In genomic region chr5:72811849-72812248, GRCh38 we compare ENCODE assay signal across 36 cellular contexts.
"Had no signal": no experiment of that assay in that cellular context is flagged by ENCODE, and none has a peak within 500 bp of the region (broad histone marks: within the 10 kb centered on the region; RNA-seq: fewer than 3 reads in every experiment).

No MANE protein-coding gene starts in this region.

- H3K27ac Mint-ChIP-seq: activated naive CD4-positive, alpha-beta T cell treated with anti-CD3 and anti-CD28 coated beads for 36 hours; activated naive CD4-positive, alpha-beta T cell treated with anti-CD3 and anti-CD28 coated beads, Interleukin-2, amount 10 ng/mL, durations not matched to agents 7 days and 5 days; activated naive CD4-positive, alpha-beta T cell treated with anti-CD3 and anti-CD28 coated beads, Interleukin-2, amount 50 U/mL, for 24 hours; activated naive CD4-positive, alpha-beta T cell treated with anti-CD3 and anti-CD28 coated beads, Interleukin-2, amount 50 U/mL, for 72 hours; activated naive CD8-positive, alpha-beta T cell; activated naive CD8-positive, alpha-beta T cell treated with anti-CD3 and anti-CD28 coated beads for 36 hours; activated naive CD8-positive, alpha-beta T cell treated with anti-CD3 and anti-CD28 coated beads, Interleukin-2, amount 10 ng/mL, durations not matched to agents 7 days and 5 days; activated naive CD8-positive, alpha-beta T cell treated with anti-CD3 and anti-CD28 coated beads, Interleukin-2, amount 50 U/mL, for 24 hours; activated T-cell treated with anti-CD3 and anti-CD28 coated beads, Interleukin-2, amount 50 U/mL, for 24 hours; activated T-cell treated with anti-CD3 and anti-CD28 coated beads, Interleukin-2, amount 50 U/mL, for 72 hours; activated T-helper 1 cell treated with anti-CD3 and anti-CD28 coated beads, Interleukin-12 subunit alpha, Interleukin-12 subunit beta, Interleukin-2, Interleukin-4 antibody, amounts not matched to agents 30 ng/mL and 10 ng/mL and 1 ng/mL, durations not matched to agents 14 hours and 24 hours and 36 hours; activated T-helper 17 cell treated with anti-CD3 and anti-CD28 coated beads, Interleukin-2, amount 50 U/mL, for 72 hours; activated T-helper 2 cell treated with anti-CD3 and anti-CD28 coated beads, Interferon-gamma antibody, Interleukin-2, Interleukin-4, amounts not matched to agents 10 μg/mL and 5 μg/mL and 100 μg/mL, durations not matched to agents 14 hours and 24 hours and 36 hours; brain had no signal

- H3K36me3 ChIP-seq: adrenal gland, ascending aorta, brain microvascular endothelial cell, breast epithelium, cardiac muscle cell had no signal

- H3K27ac ChIP-seq: adrenal gland, ascending aorta, body of pancreas, brain microvascular endothelial cell, breast epithelium, cardiac muscle cell had no signal

- H3K36me3 Mint-ChIP-seq: activated naive CD4-positive, alpha-beta T cell treated with anti-CD3 and anti-CD28 coated beads, Interleukin-2, amount 10 ng/mL, durations not matched to agents 7 days and 5 days; activated naive CD4-positive, alpha-beta T cell treated with anti-CD3 and anti-CD28 coated beads, Interleukin-2, amount 50 U/mL, for 24 hours; activated naive CD8-positive, alpha-beta T cell; activated naive CD8-positive, alpha-beta T cell treated with anti-CD3 and anti-CD28 coated beads for 36 hours; activated naive CD8-positive, alpha-beta T cell treated with anti-CD3 and anti-CD28 coated beads, Interleukin-2, amount 10 ng/mL, durations not matched to agents 7 days and 5 days had no signal

- H3K27me3 ChIP-seq: adrenal gland, ascending aorta, body of pancreas, brain microvascular endothelial cell, breast epithelium, cardiac muscle cell had no signal

- DNase-seq: activated effector memory CD4-positive, alpha-beta T cell treated with anti-CD3 and anti-CD28 coated beads, Interleukin-2, amount 50 U/mL, for 16 hours; activated effector memory CD4-positive, alpha-beta T cell treated with Interleukin-2 at 50 U/mL for 16 hours; activated gamma-delta T cell; activated gamma-delta T cell treated with Interleukin-2 at 50 U/mL for 16 hours; activated naive CD4-positive, alpha-beta T cell; activated naive CD4-positive, alpha-beta T cell treated with anti-CD3 and anti-CD28 coated beads for 36 hours; activated naive CD4-positive, alpha-beta T cell treated with anti-CD3 and anti-CD28 coated beads, Interleukin-2, amount 10 ng/mL, durations not matched to agents 7 days and 5 days; activated naive CD4-positive, alpha-beta T cell treated with anti-CD3 and anti-CD28 coated beads, Interleukin-2, amount 50 U/mL, for 16 hours; activated naive CD4-positive, alpha-beta T cell treated with Interleukin-2 at 50 U/mL for 16 hours; activated naive CD8-positive, alpha-beta T cell treated with anti-CD3 and anti-CD28 coated beads for 36 hours; activated naive CD8-positive, alpha-beta T cell treated with anti-CD3 and anti-CD28 coated beads, Interleukin-2, amount 10 ng/mL, durations not matched to agents 7 days and 5 days; activated naive CD8-positive, alpha-beta T cell treated with anti-CD3 and anti-CD28 coated beads, Interleukin-2, amount 50 U/mL, for 24 hours; activated T-cell treated with anti-CD3 and anti-CD28 coated beads, Interleukin-2, amount 50 U/mL, for 24 hours; activated T-cell treated with anti-CD3 and anti-CD28 coated beads, Interleukin-2, amount 50 U/mL, for 4 hours; activated T-cell treated with anti-CD3 and anti-CD28 coated beads, Interleukin-2, amount 50 U/mL, for 48 hours; activated T-cell treated with anti-CD3 and anti-CD28 coated beads, Interleukin-2, amount 50 U/mL, for 72 hours; amniotic stem cell; amygdala; aorta; brain microvascular endothelial cell; caudate nucleus; central memory CD4-positive, alpha-beta T cell; cerebellar nuclear complex had no signal

- H3K4me1 ChIP-seq: breast epithelium had no signal

- H3K4me3 ChIP-seq: adrenal gland, ascending aorta, body of pancreas, breast epithelium, cardiac muscle cell had no signal

- H3K4me3 Mint-ChIP-seq: activated naive CD4-positive, alpha-beta T cell treated with anti-CD3 and anti-CD28 coated beads for 36 hours; activated naive CD4-positive, alpha-beta T cell treated with anti-CD3 and anti-CD28 coated beads, Interleukin-2, amount 10 ng/mL, durations not matched to agents 7 days and 5 days; activated naive CD4-positive, alpha-beta T cell treated with anti-CD3 and anti-CD28 coated beads, Interleukin-2, amount 50 U/mL, for 24 hours; activated naive CD8-positive, alpha-beta T cell; activated naive CD8-positive, alpha-beta T cell treated with anti-CD3 and anti-CD28 coated beads for 36 hours; activated naive CD8-positive, alpha-beta T cell treated with anti-CD3 and anti-CD28 coated beads, Interleukin-2, amount 10 ng/mL, durations not matched to agents 7 days and 5 days; activated naive CD8-positive, alpha-beta T cell treated with anti-CD3 and anti-CD28 coated beads, Interleukin-2, amount 50 U/mL, for 24 hours; activated T-cell treated with anti-CD3 and anti-CD28 coated beads, Interleukin-2, amount 50 U/mL, for 24 hours; activated T-cell treated with anti-CD3 and anti-CD28 coated beads, Interleukin-2, amount 50 U/mL, for 4 hours; activated T-cell treated with anti-CD3 and anti-CD28 coated beads, Interleukin-2, amount 50 U/mL, for 72 hours; activated T-helper 1 cell treated with anti-CD3 and anti-CD28 coated beads, Interleukin-12 subunit alpha, Interleukin-12 subunit beta, Interleukin-2, Interleukin-4 antibody, amounts not matched to agents 30 ng/mL and 10 ng/mL and 1 ng/mL, durations not matched to agents 14 hours and 24 hours and 36 hours; activated T-helper 17 cell treated with anti-CD3 and anti-CD28 coated beads, Interleukin-2, amount 50 U/mL, for 72 hours; brain; central memory CD8-positive, alpha-beta T cell had no signal

- H3K9me3 Mint-ChIP-seq: activated naive CD4-positive, alpha-beta T cell treated with anti-CD3 and anti-CD28 coated beads for 36 hours; activated naive CD4-positive, alpha-beta T cell treated with anti-CD3 and anti-CD28 coated beads, Interleukin-2, amount 10 ng/mL, durations not matched to agents 7 days and 5 days; activated naive CD4-positive, alpha-beta T cell treated with anti-CD3 and anti-CD28 coated beads, Interleukin-2, amount 50 U/mL, for 24 hours; activated naive CD8-positive, alpha-beta T cell treated with anti-CD3 and anti-CD28 coated beads, Interleukin-2, amount 10 ng/mL, durations not matched to agents 7 days and 5 days; activated T-cell treated with anti-CD3 and anti-CD28 coated beads, Interleukin-2, amount 50 U/mL, for 24 hours; activated T-cell treated with anti-CD3 and anti-CD28 coated beads, Interleukin-2, amount 50 U/mL, for 4 hours; activated T-helper 1 cell treated with anti-CD3 and anti-CD28 coated beads, Interleukin-12 subunit alpha, Interleukin-12 subunit beta, Interleukin-2, Interleukin-4 antibody, amounts not matched to agents 30 ng/mL and 10 ng/mL and 1 ng/mL, durations not matched to agents 14 hours and 24 hours and 36 hours; activated T-helper 17 cell treated with anti-CD3 and anti-CD28 coated beads, Interleukin-2, amount 50 U/mL, for 72 hours; activated T-helper 2 cell treated with anti-CD3 and anti-CD28 coated beads, Interferon-gamma antibody, Interleukin-2, Interleukin-4, amounts not matched to agents 10 μg/mL and 5 μg/mL and 100 μg/mL, durations not matched to agents 14 hours and 24 hours and 36 hours; central memory CD8-positive, alpha-beta T cell had no signal

- H3K4me1 Mint-ChIP-seq: activated naive CD4-positive, alpha-beta T cell treated with anti-CD3 and anti-CD28 coated beads, Interleukin-2, amount 50 U/mL, for 24 hours; activated naive CD8-positive, alpha-beta T cell treated with anti-CD3 and anti-CD28 coated beads for 36 hours; activated naive CD8-positive, alpha-beta T cell treated with anti-CD3 and anti-CD28 coated beads, Interleukin-2, amount 50 U/mL, for 24 hours; activated T-helper 17 cell treated with anti-CD3 and anti-CD28 coated beads, Interleukin-2, amount 50 U/mL, for 72 hours; central memory CD8-positive, alpha-beta T cell had no signal
